ENCODE assay signal across 10 cellular contexts in the genomic region with DNA sequence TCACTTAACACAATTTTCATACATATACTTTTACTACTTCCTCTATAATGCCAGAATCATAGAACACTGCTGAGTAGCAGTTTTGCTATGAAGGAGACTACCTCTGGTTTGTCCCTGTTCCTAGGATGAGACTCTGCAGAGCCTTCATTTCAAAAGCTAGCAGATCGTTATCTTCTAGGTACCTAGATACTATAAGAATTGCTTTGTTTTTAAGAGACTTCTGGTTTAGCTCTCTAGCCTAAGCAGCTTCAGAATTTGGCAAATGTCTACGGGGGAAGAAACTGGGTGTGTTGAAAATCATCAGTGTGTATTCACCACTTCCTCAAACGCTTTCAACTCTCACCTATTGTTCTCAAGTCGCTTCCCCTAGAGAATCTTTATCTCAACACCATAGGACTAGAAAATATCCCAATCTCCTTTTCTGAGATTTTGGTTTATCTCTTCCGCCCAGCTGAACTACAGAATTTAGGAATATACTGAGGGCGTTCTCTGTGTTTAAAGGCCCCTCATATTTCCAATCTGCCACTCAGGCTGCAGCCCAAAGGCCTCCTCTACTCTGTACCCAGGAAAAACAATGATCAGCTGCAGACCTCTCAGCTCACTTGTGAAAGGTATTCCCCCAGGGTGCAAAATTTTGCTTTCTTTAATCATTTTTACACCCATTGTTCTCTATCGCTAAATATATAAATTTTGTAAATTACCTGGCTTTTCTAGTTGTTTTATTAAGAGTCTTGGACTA. TPM values are rescaled to one million over a fixed set of nuclear protein-coding genes. Genes with fewer than 3 reads are reported as not detected.
DNase-seq lines count a peak whose midpoint lies in the region; ATAC-seq, FAIRE-seq and TF ChIP-seq lines count a peak whose summit lies in the region.
"Had no signal": no experiment of that assay in that cellular context is flagged by ENCODE, and none has a peak within 500 bp of the region (broad histone marks: within the 10 kb centered on the region; RNA-seq: fewer than 3 reads in every experiment).

No MANE protein-coding gene starts in this region.

- H3K36me3 Mint-ChIP-seq in activated CD8-positive, alpha-beta T cell treated with anti-CD3 and anti-CD28 coated beads, Interleukin-2, amount 10 ng/mL, durations not matched to agents 7 days and 5 days (ENCODE audit: low read depth), result peaks cover 70% of the 10 kb centered on the region

- H3K27ac ChIP-seq in A549, result peak overlapping the region in 1 of 2 experiments; percentile 38; a peak in 3 of 6 replicates

- 0 out of 3 replicates have a peak overlapping the region, but pooled peaks have one; percentile 8 for H3K4me2 ChIP-seq in A549

- H3K9me3 Mint-ChIP-seq in activated CD8-positive, alpha-beta T cell treated with anti-CD3 and anti-CD28 coated beads, Interleukin-2, amount 10 ng/mL, durations not matched to agents 7 days and 5 days (ENCODE audit: insufficient read depth), result peaks cover 24% of the 10 kb centered on the region

- POLR2A ChIA-PET in A549 (lab: Yijun Ruan, JAX), result no interaction called here
- POLR2A ChIA-PET in activated CD8-positive, alpha-beta T cell treated with anti-CD3 and anti-CD28 coated beads, Interleukin-2, amount 10 ng/mL, durations not matched to agents 7 days and 5 days (lab: Charles Lee), result interaction anchor here (4.0 kb wide), 1 partner anchor 29 kb away, joined by 13 read pairs; a partner anchor contains a TSS

- ATAC-seq in A549 (no peak), GM19324 (IDR thresholded peaks at IDR 0.05; ENCODE audit: low FRiP score, unreplicated experiment) (peak; percentile 84), HG03196 (IDR thresholded peaks at IDR 0.05; ENCODE audit: unreplicated experiment) (peak; percentile 91)
- ATAC-seq in activated CD8-positive, alpha-beta T cell treated with anti-CD3 and anti-CD28 coated beads, Interleukin-2, amount 10 ng/mL, durations not matched to agents 7 days and 5 days, result peak; percentile 94

- H3K27ac Mint-ChIP-seq in activated CD8-positive, alpha-beta T cell treated with anti-CD3 and anti-CD28 coated beads, Interleukin-2, amount 10 ng/mL, durations not matched to agents 7 days and 5 days, result peak overlapping the region; percentile 82

- H3K4me3 ChIP-seq in A549 (no peak overlapping the region), BE2C (ENCODE audit: low read depth, low read length) (no peak overlapping the region)
- H3K4me3 ChIP-seq: upper lobe of left lung had no signal

- TF ChIP-seq CTCF in A549 (IDR thresholded peaks at IDR 0.05) (no peak), BE2C (IDR thresholded peaks at IDR 0.05; ENCODE audit: low read depth, low read length) (no peak)

- 89% methylated on average over 7 of the region's 7 CpGs for WGBS in A549 (ENCODE audit: missing lambda C conversion rate)

- no peak for TF ChIP-seq EP300 in A549 (IDR thresholded peaks at IDR 0.05)

- H3K9me3 ChIP-seq in A549 (peaks cover 30% of the 10 kb centered on the region), BE2C (no peaks in the 10 kb centered on the region)

- H3K4me1 ChIP-seq in A549, result peaks cover 57% of the 10 kb centered on the region
- no peaks in the 10 kb centered on the region for H3K4me1 ChIP-seq in BE2C

- H3K4me3 Mint-ChIP-seq in activated CD8-positive, alpha-beta T cell treated with anti-CD3 and anti-CD28 coated beads, Interleukin-2, amount 10 ng/mL, durations not matched to agents 7 days and 5 days, result peak overlapping the region; percentile 58

- CTCF ChIA-PET in A549 (lab: Yijun Ruan, JAX), result interaction anchor here (1.3 to 1.5 kb wide), 2 partner anchors 8 to 96 kb away, joined by 3 read pairs; no protein-coding TSS in a partner anchor
- CTCF ChIA-PET in activated CD8-positive, alpha-beta T cell treated with anti-CD3 and anti-CD28 coated beads, Interleukin-2, amount 10 ng/mL, durations not matched to agents 7 days and 5 days (lab: Charles Lee), result interaction anchor here (0.7 to 2.3 kb wide), 6 partner anchors 8 to 96 kb away, joined by 3 to 14 read pairs (median 3); no protein-coding TSS in a partner anchor

- H3K4me1 Mint-ChIP-seq in activated CD8-positive, alpha-beta T cell treated with anti-CD3 and anti-CD28 coated beads, Interleukin-2, amount 10 ng/mL, durations not matched to agents 7 days and 5 days (ENCODE audit: low read depth), result peaks cover 40% of the 10 kb centered on the region

- H3K27me3 Mint-ChIP-seq in activated CD8-positive, alpha-beta T cell treated with anti-CD3 and anti-CD28 coated beads, Interleukin-2, amount 10 ng/mL, durations not matched to agents 7 days and 5 days (ENCODE audit: low read depth), result no peaks in the 10 kb centered on the region

- no peak for FAIRE-seq in A549 (lab: Jason Lieb, UNC)

- no peaks in the 10 kb centered on the region for H3K27me3 ChIP-seq in BE2C
- H3K27me3 ChIP-seq: upper lobe of left lung had no signal

- no peak for TF ChIP-seq RAD21 in A549 (conservative IDR thresholded peaks at IDR 0.05 in 1 of 2, IDR thresholded peaks at IDR 0.05 in 1 of 2)

- no peaks in the 10 kb centered on the region for H3K36me3 ChIP-seq in BE2C
- H3K36me3 ChIP-seq: upper lobe of left lung had no signal

- DNase-seq in A549 (ENCODE audit: low read depth in 1 of 2, low spot score in 1 of 2) (no peak), NCI-H524 (lab: John Stamatoyannopoulos, UW) (no peak), BE2C (no peak), cerebellar nuclear complex (lab: John Stamatoyannopoulos, UW) (no peak)
- DNase-seq in activated CD8-positive, alpha-beta T cell treated with anti-CD3 and anti-CD28 coated beads, Interleukin-2, amount 10 ng/mL, durations not matched to agents 7 days and 5 days, result peak; percentile 38
- no peak for DNase-seq in stimulated activated CD4-positive, alpha-beta T cell treated with anti-CD3 and anti-CD28 coated beads, Interleukin-4, amount 100 ng/mL, for 24 hours
- DNase-seq: left cardiac atrium, upper lobe of left lung had no signal

- no peak for TF ChIP-seq POLR2A in A549 (IDR thresholded peaks at IDR 0.05; ENCODE audit: low read length)

TF ChIP-seq in A549, 52 proteins besides CTCF, POLR2A, EP300 and RAD21:
- TF ChIP-seq MAZ (IDR thresholded peaks at IDR 0.05; ENCODE audit: borderline replicate concordance, low read depth, low read length), result no peak
- no peak for TF ChIP-seq NPAS2 (CRISPR knock-in tag; IDR thresholded peaks at IDR 0.05; ENCODE audit: borderline replicate concordance)
- no peak for TF ChIP-seq EHF (CRISPR knock-in tag; IDR thresholded peaks at IDR 0.05)
- TF ChIP-seq, protein P1, sequence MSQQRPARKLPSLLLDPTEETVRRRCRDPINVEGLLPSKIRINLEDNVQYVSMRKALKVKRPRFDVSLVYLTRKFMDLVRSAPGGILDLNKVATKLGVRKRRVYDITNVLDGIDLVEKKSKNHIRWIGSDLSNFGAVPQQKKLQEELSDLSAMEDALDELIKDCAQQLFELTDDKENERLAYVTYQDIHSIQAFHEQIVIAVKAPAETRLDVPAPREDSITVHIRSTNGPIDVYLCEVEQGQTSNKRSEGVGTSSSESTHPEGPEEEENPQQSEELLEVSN (IDR thresholded peaks at IDR 0.05; ENCODE audit: borderline replicate concordance, low read depth), result no peak
- TF ChIP-seq KDM5A (IDR thresholded peaks at IDR 0.05), result no peak
- TF ChIP-seq FOSB (CRISPR knock-in tag; IDR thresholded peaks at IDR 0.05), result no peak
- TF ChIP-seq HOXB13 (CRISPR knock-in tag; IDR thresholded peaks at IDR 0.05; ENCODE audit: low read depth), result no peak
- no peak for TF ChIP-seq CHD2 (IDR thresholded peaks at IDR 0.05; ENCODE audit: low read length, partially characterized antibody)
- TF ChIP-seq HEYL (CRISPR knock-in tag; IDR thresholded peaks at IDR 0.05), result no peak
- no peak for TF ChIP-seq JUNB (IDR thresholded peaks at IDR 0.05)

RNA-seq across cellular contexts. Expression of a gene that starts 28.7 kb away (rescaled TPM):
- polyA plus RNA-seq in A549 (2011; rRNA removed) (217 and 229 TPM in 2 replicates), A549 (2017; fragmentation: RNase III; extraction: RNeasy Plus Mini Kit Qiagen cat#74134 plus additional on column Dnase treatment) (121 to 133 TPM (median 131 TPM) in 3 replicates)
- polyA plus RNA-seq in A549 (2012; cell fraction: cytosol; rRNA removed), result 42.4 TPM in 2 replicates
- 17.1 and 25.1 TPM in 2 replicates for polyA plus RNA-seq in A549 (2012; cell fraction: nucleus; rRNA removed)
- polyA minus RNA-seq in A549 (2011; rRNA and poly(A)+ RNA removed), result 204 and 226 TPM in 2 replicates
- total RNA-seq in activated CD8-positive, alpha-beta T cell treated with anti-CD3 and anti-CD28 coated beads, Interleukin-2, amount 10 ng/mL, durations not matched to agents 7 days and 5 days, result 100 to 1,000 TPM; 136 to 140 TPM
- polyA plus RNA-seq in BE2C (2012; ENCODE audit: insufficient read depth, insufficient read length, low read depth), result 33.8 TPM

Comparison
In these comparisons a context has a peak if more than half of its experiments do, and no peak if none do; other contexts are left out.
1. ATAC-seq: peak in GM19324 (single experiment), HG03196 (single experiment) and activated CD8-positive, alpha-beta T cell treated with anti-CD3 and anti-CD28 coated beads, Interleukin-2, amount 10 ng/mL, durations not matched to agents 7 days and 5 days (single experiment); none in A549 (0 of 2).